In genomic region chr10:5813091-5813340, GRCh38 we compare ENCODE assay signal across 8 cellular contexts. TPM values are rescaled to one million over a fixed set of nuclear protein-coding genes. Genes with fewer than 3 reads are reported as not detected.
DNase-seq lines count a peak whose midpoint lies in the region; ATAC-seq and TF ChIP-seq lines count a peak whose summit lies in the region.

No MANE protein-coding gene starts in this region.

- peak overlapping the region; percentile 89 for H3K4me3 Mint-ChIP-seq in WTC11

- H3K9me3 ChIP-seq in smooth muscle cell (replicated peaks; ENCODE audit: low read depth) = no peaks in the 10 kb centered on the region

- peak overlapping the region; percentile 98 for H3K4me3 ChIP-seq in smooth muscle cell

- H3K27ac Mint-ChIP-seq in WTC11 = peak overlapping the region; percentile 93

- no peaks in the 10 kb centered on the region for H3K9me3 Mint-ChIP-seq in WTC11

- WGBS in smooth muscle cell (ENCODE audit: low lambda C conversion rate) = under 1% methylated on average over 27 of the region's 29 CpGs

- H3K4me2 ChIP-seq in smooth muscle cell = peak overlapping the region; percentile 100

- peaks cover 23% of the 10 kb centered on the region for H3K4me1 ChIP-seq in smooth muscle cell (ENCODE audit: low read depth)

- no peaks in the 10 kb centered on the region for H3K27me3 ChIP-seq in smooth muscle cell (ENCODE audit: low read depth)

- H3K36me3 Mint-ChIP-seq in WTC11 = peaks cover 10% of the 10 kb centered on the region

- peak overlapping the region; percentile 96 for H3K9ac ChIP-seq in smooth muscle cell (ENCODE audit: low read depth)

- no peaks in the 10 kb centered on the region for H3K36me3 ChIP-seq in smooth muscle cell (ENCODE audit: low read depth)

- peak overlapping the region; percentile 81 for H2AFZ ChIP-seq in smooth muscle cell (ENCODE audit: low read depth)

- no peak for DNase-seq in WTC11 (ENCODE audit: low spot score)
- no peak for DNase-seq in left ventricle myocardium superior
- no peak for DNase-seq in smooth muscle cell (lab: John Stamatoyannopoulos, UW; ENCODE audit: unreplicated experiment)
- DNase-seq in activated effector memory CD4-positive, alpha-beta T cell treated with anti-CD3 and anti-CD28 coated beads, Interleukin-2, amount 50 U/mL, for 16 hours = no peak
- DNase-seq in middle frontal gyrus (ENCODE audit: extremely low spot score, low spot score) = no peak
- no peak for DNase-seq in NCI-H1105 treated with DMSO at 0.1 percent for 48 hours (lab: John Stamatoyannopoulos, UW)

- no peaks in the 10 kb centered on the region for H3K27me3 Mint-ChIP-seq in WTC11 (ENCODE audit: low read depth)

- no peak for TF ChIP-seq CTCF in WTC11 (IDR thresholded peaks at IDR 0.05)
- no peak for TF ChIP-seq CTCF in smooth muscle cell (IDR thresholded peaks at IDR 0.05; ENCODE audit: borderline replicate concordance, insufficient read depth, poor library complexity, severe bottlenecking)

- CTCF ChIA-PET in WTC11 (lab: Charles Lee) = interaction anchor here (0.6 to 2.4 kb wide), 3 partner anchors 60 to 720 kb away, joined by 3 to 7 read pairs (median 6); partner anchors contain the start of genes ANKRD16 and FBH1

- ATAC-seq in GM19043 (IDR thresholded peaks at IDR 0.05; ENCODE audit: low read depth, unreplicated experiment) (peak; percentile 9), HG02981 (IDR thresholded peaks at IDR 0.05; ENCODE audit: unreplicated experiment) (peak; percentile 15), WTC11 (peak; percentile 32), left ventricle myocardium superior (peak; percentile 46)

- peaks cover 59% of the 10 kb centered on the region for H3K79me2 ChIP-seq in smooth muscle cell (ENCODE audit: low read depth)

- intact Hi-C loops in left ventricle myocardium superior (cut with micrococcal nuclease) = no loop called here

- POLR2A ChIA-PET in WTC11 (lab: Charles Lee) = interaction anchor here (0.6 to 1.3 kb wide), 6 partner anchors 19 to 455 kb away, joined by 3 to 7 read pairs (median 4); partner anchors contain the start of genes ANKRD16 and FBH1

- H3K4me1 Mint-ChIP-seq in WTC11 = peaks cover 39% of the 10 kb centered on the region

- peaks cover 46% of the 10 kb centered on the region for H4K20me1 ChIP-seq in smooth muscle cell (ENCODE audit: low read depth)

- H3K27ac ChIP-seq in smooth muscle cell (ENCODE audit: low read depth) = peak overlapping the region; percentile 93

- H3F3A ChIP-seq in smooth muscle cell (ENCODE audit: low read depth) = no peaks in the 10 kb centered on the region

TF ChIP-seq in WTC11, 78 proteins besides CTCF, POLR2A, EP300 and RAD21:
- TF ChIP-seq ZBTB21 (CRISPR knock-in tag; IDR thresholded peaks at IDR 0.05; ENCODE audit: borderline replicate concordance) (0 out of 2 replicates have a peak, but pooled peaks have one; percentile 55), TEAD1 (CRISPR knock-in tag; IDR thresholded peaks at IDR 0.05) (no peak), ZNF532 (CRISPR knock-in tag; IDR thresholded peaks at IDR 0.05; ENCODE audit: borderline replicate concordance) (no peak), FOXP4 (CRISPR knock-in tag; IDR thresholded peaks at IDR 0.05) (peak; percentile 89), IRF2 (CRISPR knock-in tag; IDR thresholded peaks at IDR 0.05; ENCODE audit: borderline replicate concordance, low read depth) (0 out of 2 replicates have a peak, but pooled peaks have one; percentile 33), NFATC4 (CRISPR knock-in tag; IDR thresholded peaks at IDR 0.05) (peak; percentile 29; the same call in 1 of the 2 replicates)
- TF ChIP-seq, protein P1, sequence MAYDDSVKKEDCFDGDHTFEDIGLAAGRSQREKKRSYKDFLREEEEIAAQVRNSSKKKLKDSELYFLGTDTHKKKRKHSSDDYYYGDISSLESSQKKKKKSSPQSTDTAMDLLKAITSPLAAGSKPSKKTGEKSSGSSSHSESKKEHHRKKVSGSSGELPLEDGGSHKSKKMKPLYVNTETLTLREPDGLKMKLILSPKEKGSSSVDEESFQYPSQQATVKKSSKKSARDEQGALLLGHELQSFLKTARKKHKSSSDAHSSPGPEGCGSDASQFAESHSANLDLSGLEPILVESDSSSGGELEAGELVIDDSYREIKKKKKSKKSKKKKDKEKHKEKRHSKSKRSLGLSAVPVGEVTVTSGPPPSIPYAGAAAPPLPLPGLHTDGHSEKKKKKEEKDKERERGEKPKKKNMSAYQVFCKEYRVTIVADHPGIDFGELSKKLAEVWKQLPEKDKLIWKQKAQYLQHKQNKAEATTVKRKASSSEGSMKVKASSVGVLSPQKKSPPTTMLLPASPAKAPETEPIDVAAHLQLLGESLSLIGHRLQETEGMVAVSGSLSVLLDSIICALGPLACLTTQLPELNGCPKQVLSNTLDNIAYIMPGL (CRISPR knock-in tag; IDR thresholded peaks at IDR 0.05) = 0 out of 2 replicates have a peak, but pooled peaks have one; percentile 69

RNA-seq across cellular contexts. Expression of gene GDI2, which starts 0.2 kb away (rescaled TPM):
- 319 to 326 TPM (median 321 TPM) in 3 replicates for total RNA-seq in WTC11 (2021)
- 107 TPM for total RNA-seq in left ventricle myocardium superior
- 334 and 400 TPM in 2 replicates for total RNA-seq in smooth muscle cell
- polyA plus RNA-seq in smooth muscle cell = 172 and 186 TPM in 2 replicates
